In the genomic region with DNA sequence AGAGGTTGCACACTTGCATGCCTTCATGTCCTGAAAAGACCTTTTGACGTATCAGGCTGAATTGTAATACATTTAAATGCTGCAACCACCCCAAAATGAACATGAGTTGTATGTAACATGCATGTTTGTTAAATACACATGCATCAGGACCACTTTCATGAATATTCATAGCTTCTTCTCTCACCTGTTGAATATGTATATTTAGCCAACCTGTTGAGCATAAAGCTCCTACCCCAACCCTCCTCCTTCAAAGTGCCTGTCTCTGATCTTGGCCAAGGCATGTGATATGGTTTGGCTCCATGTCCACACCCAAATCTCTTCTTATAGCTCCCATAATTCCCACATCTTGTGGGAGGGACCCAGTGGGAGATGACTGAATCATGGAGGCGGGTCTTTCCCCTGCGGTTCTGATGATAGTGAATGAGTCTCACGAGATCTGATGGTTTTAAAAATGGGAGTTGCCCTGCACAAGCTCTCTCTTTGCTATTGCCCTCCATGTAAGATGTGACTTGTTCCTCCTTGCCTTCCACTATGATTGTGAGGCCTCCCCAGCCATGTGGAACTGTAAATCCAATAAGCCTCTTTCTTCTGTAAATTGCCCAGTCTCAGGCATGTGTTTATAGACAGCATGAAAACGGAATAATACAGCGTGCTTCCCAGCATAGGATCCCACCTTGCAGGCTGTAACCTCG, we compare ENCODE assay signal across 18 cellular contexts. TPM values are rescaled to one million over a fixed set of nuclear protein-coding genes. Genes with fewer than 3 reads are reported as not detected.
A peak's percentile ranks its signal among the peaks of the same experiment; 100 is the strongest.
DNase-seq lines count a peak whose midpoint lies in the region; ATAC-seq and TF ChIP-seq lines count a peak whose summit lies in the region.
"Had no signal": no experiment of that assay in that cellular context is flagged by ENCODE, and none has a peak within 500 bp of the region (broad histone marks: within the 10 kb centered on the region; RNA-seq: fewer than 3 reads in every experiment).

No MANE protein-coding gene starts in this region.

- H3K4me3 ChIP-seq in HCT116 (replicated peaks in 1 of 2; ENCODE audit: low read depth in 1 of 2, low read length in 2 of 2) (no peak overlapping the region), endodermal cell (ENCODE audit: low read length) (no peak overlapping the region), thyroid gland (replicated peaks in 1 of 3) (no peak overlapping the region)
- H3K4me3 ChIP-seq: GM23338 had no signal

- CTCF ChIA-PET in HCT116 (lab: Charles Lee): interaction anchor here (0.8 kb wide), 1 partner anchor 93 kb away, joined by 3 read pairs; no protein-coding TSS in a partner anchor

- RAD21 ChIA-PET in HCT116 (lab: Charles Lee; ENCODE audit: low non-redundant PET in 1 of 2, low total read pairs in 2 of 2, uncharacterized antibody in 2 of 2, unreplicated experiment in 2 of 2): no interaction called here

- H3K36me3 Mint-ChIP-seq in endodermal cell (ENCODE audit: low read depth) (no peaks in the 10 kb centered on the region), progenitor cell of endocrine pancreas (ENCODE audit: insufficient read depth) (no peaks in the 10 kb centered on the region)

- H3K9me3 ChIP-seq in HCT116 (ENCODE audit: control insufficient read depth in 1 of 2, insufficient read depth in 1 of 2, low read depth in 1 of 2, low read length in 2 of 2): no peaks in the 10 kb centered on the region
- H3K9me3 ChIP-seq in endodermal cell (ENCODE audit: control insufficient read depth, low read length): no peaks in the 10 kb centered on the region
- H3K9me3 ChIP-seq in thyroid gland: no peaks in the 10 kb centered on the region
- H3K9me3 ChIP-seq: BE2C, Caco-2 had no signal

- H4K20me1 ChIP-seq in HCT116 (ENCODE audit: insufficient read depth): no peaks in the 10 kb centered on the region

- TF ChIP-seq CTCF in HCT116 (IDR thresholded peaks at IDR 0.05 in 2 of 3, conservative IDR thresholded peaks at IDR 0.05 in 1 of 3; ENCODE audit: borderline replicate concordance in 1 of 3, insufficient read depth in 1 of 3, low read depth in 2 of 3, low read length in 2 of 3): no peak
- no peak for TF ChIP-seq CTCF in endodermal cell (conservative IDR thresholded peaks at IDR 0.05)
- TF ChIP-seq CTCF in progenitor cell of endocrine pancreas (IDR thresholded peaks at IDR 0.05; ENCODE audit: unreplicated experiment): no peak
- TF ChIP-seq CTCF in thyroid gland (IDR thresholded peaks at IDR 0.05): no peak

- no peak overlapping the region for H3K27ac Mint-ChIP-seq in endodermal cell
- no peak overlapping the region for H3K27ac Mint-ChIP-seq in progenitor cell of endocrine pancreas
- H3K27ac Mint-ChIP-seq: CD4-positive, alpha-beta T cell; GM23338 had no signal

- BruUV-seq in HCT116 (replicated peaks; lab: Mats Ljungman, UMichigan): no TSS peak

- no peak for TF ChIP-seq RAD21 in HCT116 (IDR thresholded peaks at IDR 0.05; ENCODE audit: low read depth)

- no peak overlapping the region for H3K27ac ChIP-seq in HCT116 (ENCODE audit: low read depth, low read length)
- no peak overlapping the region for H3K27ac ChIP-seq in endodermal cell (ENCODE audit: low read depth, low read length)
- no peak overlapping the region for H3K27ac ChIP-seq in thyroid gland
- H3K27ac ChIP-seq: C4-2B had no signal

- no peaks in the 10 kb centered on the region for H3K9me2 ChIP-seq in HCT116 (ENCODE audit: insufficient read depth)

- H3K4me1 Mint-ChIP-seq in endodermal cell (peaks cover 2% of the 10 kb centered on the region), progenitor cell of endocrine pancreas (ENCODE audit: low read depth) (peaks cover 1% of the 10 kb centered on the region)

- no peak overlapping the region for H3K9ac ChIP-seq in HCT116 (ENCODE audit: low read length)
- H3K9ac ChIP-seq in endodermal cell (ENCODE audit: extremely low read depth, low read length, poor library complexity, severe bottlenecking): no peak overlapping the region

- peak overlapping the region; percentile 13 for H2AFZ ChIP-seq in HCT116 (ENCODE audit: low read depth, low read length, poor library complexity, severe bottlenecking)
- H2AFZ ChIP-seq: GM23338 had no signal

- no peaks in the 10 kb centered on the region for H3K36me3 ChIP-seq in HCT116 (ENCODE audit: control insufficient read depth in 1 of 2, insufficient read depth in 2 of 2, low read length in 2 of 2)
- no peaks in the 10 kb centered on the region for H3K36me3 ChIP-seq in endodermal cell (ENCODE audit: control insufficient read depth, insufficient read depth, low read length)
- no peaks in the 10 kb centered on the region for H3K36me3 ChIP-seq in thyroid gland
- H3K36me3 ChIP-seq: BE2C had no signal

- H3K27me3 ChIP-seq in HCT116 (ENCODE audit: insufficient read depth, low read length): no peaks in the 10 kb centered on the region
- peaks cover 31% of the 10 kb centered on the region for H3K27me3 ChIP-seq in endodermal cell (ENCODE audit: control insufficient read depth, insufficient read depth, low read length, poor library complexity, severe bottlenecking)
- no peaks in the 10 kb centered on the region for H3K27me3 ChIP-seq in thyroid gland

- H3K79me2 ChIP-seq in HCT116 (ENCODE audit: insufficient read depth, low read length): no peaks in the 10 kb centered on the region

- H3K9me3 Mint-ChIP-seq in endodermal cell (peaks cover 2% of the 10 kb centered on the region), progenitor cell of endocrine pancreas (ENCODE audit: low read depth) (peaks cover 4% of the 10 kb centered on the region)
- H3K9me3 Mint-ChIP-seq: CD4-positive, alpha-beta T cell had no signal

- peaks cover 0 to 18% of the 10 kb centered on the region in 2 experiments; a peak in 1 of 4 replicates for H3K4me1 ChIP-seq in HCT116 (ENCODE audit: control insufficient read depth in 1 of 2, insufficient read depth in 2 of 2, low read length in 2 of 2)
- H3K4me1 ChIP-seq in endodermal cell (ENCODE audit: control insufficient read depth, insufficient read depth, low read length): no peaks in the 10 kb centered on the region
- H3K4me1 ChIP-seq in thyroid gland: peaks cover 0 to 15% of the 10 kb centered on the region in 2 donors
- H3K4me1 ChIP-seq: BE2C, Caco-2 had no signal

- H3K4me2 ChIP-seq in HCT116 (ENCODE audit: low read length): no peak overlapping the region
- H3K4me2 ChIP-seq: GM23338 had no signal

- WGBS in endodermal cell (ENCODE audit: insufficient coverage in 1 of 2, insufficient read length in 1 of 2), 2 experiments: 86 to 92% methylated on average over 2 to 7 of the region's 7 CpGs
- 75 to 86% methylated on average over 7 of the region's 7 CpGs for WGBS in thyroid gland, 2 donors

- no peak for DNase-seq in HCT116 (ENCODE audit: low read depth, low spot score)
- peak; percentile 31 for DNase-seq in SK-MEL-5 (ENCODE audit: low read depth, low spot score)
- DNase-seq in endodermal cell: peak; percentile 17
- no peak for DNase-seq in progenitor cell of endocrine pancreas (ENCODE audit: low spot score, unreplicated experiment)
- DNase-seq in NOMO-1 treated with DMSO at 0.1 percent for 48 hours (lab: John Stamatoyannopoulos, UW; ENCODE audit: unreplicated experiment): no peak
- no peak for DNase-seq in thyroid gland
- no peak for DNase-seq in D341Med (ENCODE audit: low spot score)
- DNase-seq: BE2C; Caco-2; CD4-positive, alpha-beta T cell; DMS153; DMS79; GDM1; HCEC 1CT had no signal

- POLR2A ChIA-PET in HCT116 (lab: Charles Lee): no interaction called here

- H3K27me3 Mint-ChIP-seq in endodermal cell (ENCODE audit: insufficient read depth) (peaks cover 72% of the 10 kb centered on the region), progenitor cell of endocrine pancreas (peaks cover 23% of the 10 kb centered on the region)

- no peak for TF ChIP-seq POLR2A in HCT116 (IDR thresholded peaks at IDR 0.05; ENCODE audit: borderline replicate concordance, extremely low read depth, insufficient read depth, insufficient read length)
- no peak for TF ChIP-seq POLR2A in thyroid gland (IDR thresholded peaks at IDR 0.05)

- no peak overlapping the region for H3K4me3 Mint-ChIP-seq in endodermal cell
- peak overlapping the region; percentile 1 for H3K4me3 Mint-ChIP-seq in progenitor cell of endocrine pancreas (ENCODE audit: low read depth)
- H3K4me3 Mint-ChIP-seq: CD4-positive, alpha-beta T cell; GM23338 had no signal

- intact Hi-C loops in HCT116 (cut with micrococcal nuclease): no loop called here
- intact Hi-C loops in thyroid gland (cut with DNase I): no loop called here

- no peak for ATAC-seq in HCT116
- ATAC-seq: GM23338 had no signal

- in situ Hi-C loops in SK-MEL-5 (cut with HindIII; ENCODE audit: low pct_unique_long_range_greater_than_20kb, low sequenced_read_pairs): no loop called here

TF ChIP-seq in HCT116, 20 proteins besides CTCF, POLR2A, EP300 and RAD21 (continues in another document):
- TF ChIP-seq CBX3 (IDR thresholded peaks at IDR 0.05; ENCODE audit: low read depth): no peak
- TF ChIP-seq ELF1 (IDR thresholded peaks at IDR 0.05; ENCODE audit: borderline replicate concordance, low read depth): no peak

RNA-seq across cellular contexts. Expression of gene CRYM, which starts 3.8 kb away (rescaled TPM):
- total RNA-seq in HCT116 (2021; ENCODE audit: unreplicated experiment) (4.9 TPM), endodermal cell (10 to 100 TPM; 14.2 to 21.0 TPM), progenitor cell of endocrine pancreas (9.3 and 10.5 TPM in 2 replicates), thyroid gland (under 1 TPM in 1 of 4 donors, not detected in 3; 0.81 TPM)
- polyA plus RNA-seq in HCT116 (2012): 4.7 and 4.9 TPM in 2 replicates
- 2.0 and 2.6 TPM in 2 replicates for total RNA-seq in SK-MEL-5 (2014; rRNA removed; shearing (Covaris generic))
- polyA plus RNA-seq in SK-MEL-5 (2015; cell fraction: cytosol; rRNA removed): 3.3 and 3.4 TPM in 2 replicates
- 2.4 TPM in 2 replicates for polyA plus RNA-seq in SK-MEL-5 (2015; cell fraction: nucleus; rRNA removed)
- 4.6 TPM for polyA plus RNA-seq in endodermal cell (2013, experiment 1 of 2)
- 3.7 TPM for polyA plus RNA-seq in endodermal cell (2013, experiment 2 of 2)
- total RNA-seq: Caco-2; CD4-positive, alpha-beta T cell; Daoy had no signal

RNA-seq across cellular contexts. Expression of gene ANKS4B, which starts 48.3 kb away (rescaled TPM):
- total RNA-seq in HCT116 (2021; ENCODE audit: unreplicated experiment) (not detected), endodermal cell (1 to 10 TPM in 1 of 2 donors, under 1 TPM in 1; 0.90 to 1.6 TPM), progenitor cell of endocrine pancreas (4.0 and 4.6 TPM in 2 replicates), thyroid gland (not detected)
- polyA plus RNA-seq in HCT116 (2012): 0.01 TPM in 1 of 2 replicates, not detected in the other
- not detected in 2 replicates for total RNA-seq in SK-MEL-5 (2014; rRNA removed; shearing (Covaris generic))
- polyA plus RNA-seq in SK-MEL-5 (2015; cell fraction: cytosol; rRNA removed): 0.14 TPM in 1 of 2 replicates, not detected in the other
- polyA plus RNA-seq in SK-MEL-5 (2015; cell fraction: nucleus; rRNA removed): not detected in 2 replicates
- polyA plus RNA-seq in endodermal cell (2013, experiment 1 of 2): 0.14 TPM
- polyA plus RNA-seq in endodermal cell (2013, experiment 2 of 2): 0.21 TPM
- total RNA-seq: A172; CD4-positive, alpha-beta T cell; Daoy had no signal
- polyA plus RNA-seq: GM23338 had no signal

Comparison
In these comparisons a context has a peak if more than half of its experiments do, and no peak if none do; other contexts are left out.
1. DNase-seq: peak in SK-MEL-5 (single experiment) and endodermal cell (single experiment); none in HCT116 (single experiment), progenitor cell of endocrine pancreas (single experiment), NOMO-1 treated with DMSO at 0.1 percent for 48 hours (single experiment), thyroid gland (0 of 2) and D341Med (single experiment).